Comparison of ENCODE assay signal across 8 cellular contexts in the genomic region with DNA sequence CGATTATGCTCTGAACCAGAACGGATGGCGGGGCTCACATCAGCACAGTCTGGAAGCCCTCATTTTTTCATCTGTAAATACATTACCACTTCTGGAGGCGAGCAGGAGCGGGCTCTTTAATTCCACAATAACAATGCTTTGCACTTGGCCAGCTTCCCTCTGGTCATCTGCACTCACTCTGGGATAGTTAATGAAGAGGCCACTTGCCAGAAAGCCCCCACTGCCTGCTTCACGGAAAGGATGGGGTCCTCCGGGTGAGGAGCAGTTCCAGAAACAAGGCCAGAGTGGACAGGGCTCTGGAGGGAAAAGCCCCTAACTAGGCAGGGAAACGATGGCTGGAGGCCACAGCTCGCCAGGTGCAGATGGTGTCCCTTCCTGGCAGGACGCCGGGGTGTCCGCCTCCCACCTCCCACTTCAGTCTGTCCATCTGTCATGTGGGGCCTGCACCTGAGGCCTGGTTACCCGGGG. TPM values are rescaled to one million over a fixed set of nuclear protein-coding genes. Genes with fewer than 3 reads are reported as not detected.
DNase-seq lines count a peak whose midpoint lies in the region; ATAC-seq and TF ChIP-seq lines count a peak whose summit lies in the region.

No MANE protein-coding gene starts in this region.

- no peaks in the 10 kb centered on the region for H3K36me3 Mint-ChIP-seq in memory B cell

- TF ChIP-seq POLR2A in vagina (IDR thresholded peaks at IDR 0.05) = no peak

- no peak for DNase-seq in AG04450 (ENCODE audit: low read depth, low spot score)
- DNase-seq in memory B cell (ENCODE audit: low spot score in 2 of 2) = no peak
- DNase-seq in vagina (ENCODE audit: extremely low spot score in 2 of 2) = no peak
- no peak for DNase-seq in NK-92 (lab: John Stamatoyannopoulos, UW; ENCODE audit: unreplicated experiment)
- DNase-seq in NCI-H526 (lab: John Stamatoyannopoulos, UW) = no peak
- DNase-seq in left colon = no peak

- ATAC-seq in memory B cell (ENCODE audit: low read depth) (no peak), left colon (no peak)

- H3K27me3 ChIP-seq in AG04450 (ENCODE audit: control insufficient read depth, insufficient read depth, low read length) (no peaks in the 10 kb centered on the region), KMS-11 (ENCODE audit: insufficient read depth, low read depth) (no peaks in the 10 kb centered on the region), vagina (no peaks in the 10 kb centered on the region)

- intact Hi-C loops in vagina (cut with DNase I) (no loop called here), left colon (cut with DNase I, micrococcal nuclease) (no loop called here)

- TF ChIP-seq CTCF in AG04450 (IDR thresholded peaks at IDR 0.05; ENCODE audit: low read depth, low read length) = no peak
- TF ChIP-seq CTCF in KMS-11 (conservative IDR thresholded peaks at IDR 0.05; ENCODE audit: low read depth, low read length) = no peak
- TF ChIP-seq CTCF in vagina (IDR thresholded peaks at IDR 0.05) = no peak

- peak overlapping the region; percentile 66 for H3K4me3 Mint-ChIP-seq in memory B cell

- H3K36me3 ChIP-seq in KMS-11 (ENCODE audit: insufficient read depth) = no peaks in the 10 kb centered on the region
- no peaks in the 10 kb centered on the region for H3K36me3 ChIP-seq in vagina

- H3K9ac ChIP-seq in KMS-11 = no peak overlapping the region

- H3K4me1 ChIP-seq in KMS-11 (ENCODE audit: low read depth, poor library complexity, severe bottlenecking) (no peaks in the 10 kb centered on the region), vagina (peaks cover 67% of the 10 kb centered on the region)

- H3K9me3 ChIP-seq in AG04450 (ENCODE audit: control insufficient read depth, insufficient read depth, low read length) (peaks cover 4% of the 10 kb centered on the region; the same call in 1 of the 2 replicates), vagina (no peaks in the 10 kb centered on the region)

- H3K4me1 Mint-ChIP-seq in memory B cell = peaks cover 4% of the 10 kb centered on the region

- peaks cover 30% of the 10 kb centered on the region for H3K27me3 Mint-ChIP-seq in memory B cell

- H2AFZ ChIP-seq in KMS-11 (ENCODE audit: low read depth) = no peak overlapping the region

- POLR2A ChIA-PET in AG04450 (lab: Yijun Ruan, JAX) = interaction anchor here (0.6 to 1.0 kb wide), 2 partner anchors 14 to 114 kb away, joined by 3 read pairs; no protein-coding TSS in a partner anchor

- peak overlapping the region; percentile 54; the same call in 1 of the 2 replicates for H3K4me2 ChIP-seq in KMS-11

- CTCF ChIA-PET in AG04450 (lab: Charles Lee) = no interaction called here

- H3K4me3 ChIP-seq in AG04450 (ENCODE audit: low read depth, low read length) (peak overlapping the region; percentile 89), KMS-11 (IDR thresholded peaks at IDR 0.05; ENCODE audit: insufficient read depth, low read depth, low read length) (no peak overlapping the region), vagina (peak overlapping the region; percentile 55 to 86)

- H4K20me1 ChIP-seq in KMS-11 (ENCODE audit: insufficient read depth) = no peaks in the 10 kb centered on the region

- H3K79me2 ChIP-seq in KMS-11 (ENCODE audit: insufficient read depth, low read depth) = no peaks in the 10 kb centered on the region

- H3K9me3 Mint-ChIP-seq in memory B cell = no peaks in the 10 kb centered on the region

- H3K27ac ChIP-seq in AG04450 (ENCODE audit: low read depth, low read length) (peak overlapping the region; percentile 61), KMS-11 (no peak overlapping the region), cingulate gyrus (ENCODE audit: low read depth, low read length) (peak overlapping the region; percentile 88), vagina (peak overlapping the region; percentile 97)

- no peak overlapping the region for H3K27ac Mint-ChIP-seq in memory B cell

RNA-seq across cellular contexts. Expression of a gene that starts 13.1 kb away (rescaled TPM):
- 16.1 and 26.9 TPM in 2 replicates for polyA plus RNA-seq in AG04450 (2011; rRNA removed)
- 20.3 and 25.8 TPM in 2 replicates for polyA minus RNA-seq in AG04450 (2011; rRNA and poly(A)+ RNA removed)
- total RNA-seq in vagina (39.5 TPM), left colon (100 to 1,000 TPM; 139 to 145 TPM)

RNA-seq across cellular contexts. Expression of a gene that starts 45.8 kb away (rescaled TPM):
- not detected in 2 replicates for polyA plus RNA-seq in AG04450 (2011; rRNA removed)
- not detected in 2 replicates for polyA minus RNA-seq in AG04450 (2011; rRNA and poly(A)+ RNA removed)
- total RNA-seq in vagina = not detected
- 1 to 10 TPM in 1 of 2 donors, not detected in 1; 2.4 TPM for total RNA-seq in left colon

RNA-seq across cellular contexts. Expression of a gene that starts 57.6 kb away (rescaled TPM):
- polyA plus RNA-seq in AG04450 (2011; rRNA removed) = not detected in 2 replicates
- polyA minus RNA-seq in AG04450 (2011; rRNA and poly(A)+ RNA removed) = not detected in 2 replicates
- total RNA-seq in vagina (not detected), left colon (1 to 10 TPM in 1 of 2 donors, not detected in 1; 6.1 TPM)
